Comparison of ENCODE assay signal across 8 cellular contexts in the genomic region with DNA sequence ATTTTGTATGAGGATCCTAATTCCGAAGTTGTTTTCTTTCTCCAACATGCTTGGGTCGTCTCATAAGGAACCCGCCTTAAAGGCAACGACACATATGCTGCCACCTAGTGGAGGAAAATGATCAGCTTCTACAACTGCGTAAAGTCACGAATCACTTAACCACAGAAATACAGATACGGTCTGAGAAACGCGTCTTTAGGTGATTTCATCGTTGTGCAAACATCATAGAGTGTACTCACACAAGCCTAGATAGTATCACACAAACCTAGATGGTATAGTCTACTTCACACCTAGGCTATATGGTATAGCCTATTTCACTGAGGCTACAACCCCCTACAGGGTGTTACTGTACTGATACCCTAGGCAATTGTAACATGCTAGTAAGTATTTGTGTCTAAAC. TPM values are rescaled to one million over a fixed set of nuclear protein-coding genes. Genes with fewer than 3 reads are reported as not detected.
A peak's percentile ranks its signal among the peaks of the same experiment; 100 is the strongest.
DNase-seq lines count a peak whose midpoint lies in the region; ATAC-seq and TF ChIP-seq lines count a peak whose summit lies in the region.

No MANE protein-coding gene starts in this region.

- H3K4me1 Mint-ChIP-seq in endodermal cell: peaks cover 33% of the 10 kb centered on the region

- TF ChIP-seq POLR2A in stomach (IDR thresholded peaks at IDR 0.05): no peak

- no peak overlapping the region for H3K27ac Mint-ChIP-seq in endodermal cell

- H3K4me1 ChIP-seq in endodermal cell (ENCODE audit: control insufficient read depth, insufficient read depth, low read length) (peaks cover 16% of the 10 kb centered on the region), stomach (peaks cover 33 to 86% (median 46%) of the 10 kb centered on the region in 4 donors)

- H3K36me3 ChIP-seq in endodermal cell (ENCODE audit: control insufficient read depth, insufficient read depth, low read length): no peaks in the 10 kb centered on the region
- no peaks in the 10 kb centered on the region for H3K36me3 ChIP-seq in stomach

- no peaks in the 10 kb centered on the region for H3K9me3 Mint-ChIP-seq in endodermal cell

- peak; percentile 55 for ATAC-seq in HG03342 (IDR thresholded peaks at IDR 0.05; ENCODE audit: unreplicated experiment)

- H3K27me3 ChIP-seq in endodermal cell (ENCODE audit: control insufficient read depth, insufficient read depth, low read length, poor library complexity, severe bottlenecking): no peaks in the 10 kb centered on the region
- no peaks in the 10 kb centered on the region for H3K27me3 ChIP-seq in stomach

- H3K27me3 Mint-ChIP-seq in endodermal cell (ENCODE audit: insufficient read depth): peaks cover 12% of the 10 kb centered on the region

- no peak overlapping the region for H3K27ac ChIP-seq in endodermal cell (ENCODE audit: low read depth, low read length)
- H3K27ac ChIP-seq in stomach: peak overlapping the region in 4 of 5 donors; percentile 68 to 87 (median 76)

- peak; percentile 68 for DNase-seq in activated gamma-delta T cell treated with Interleukin-2 at 50 U/mL for 16 hours
- DNase-seq in activated gamma-delta T cell (lab: John Stamatoyannopoulos, UW): no peak
- peak; percentile 58 for DNase-seq in NCI-H510A (lab: John Stamatoyannopoulos, UW)
- peak; percentile 64 to 71 for DNase-seq in activated CD4-positive, alpha-beta T cell treated with anti-CD3 and anti-CD28 coated beads for 4 hours
- DNase-seq in endodermal cell: peak; percentile 82
- DNase-seq in mucosa of gallbladder (ENCODE audit: low spot score): peak; percentile 83
- DNase-seq in stomach: peak; percentile 67

- no peak overlapping the region for H3K4me3 ChIP-seq in endodermal cell (ENCODE audit: low read length)
- peak overlapping the region in 1 of 4 donors; percentile 7 for H3K4me3 ChIP-seq in stomach

- no peak for TF ChIP-seq EP300 in stomach (IDR thresholded peaks at IDR 0.05)

- TF ChIP-seq CTCF in endodermal cell (conservative IDR thresholded peaks at IDR 0.05): peak; percentile 92
- TF ChIP-seq CTCF in stomach (IDR thresholded peaks at IDR 0.05): peak in 5 of 7 experiments; percentile 80 to 91 (median 86)

- WGBS in endodermal cell (ENCODE audit: insufficient coverage in 1 of 2, insufficient read length in 1 of 2), 2 experiments: 11 to 17% methylated on average over 9 to 10 of the region's 10 CpGs
- WGBS in stomach, 5 donors: 0 to 1% (median 1%) methylated on average over 10 of the region's 10 CpGs

- H3K9ac ChIP-seq in endodermal cell (ENCODE audit: extremely low read depth, low read length, poor library complexity, severe bottlenecking): no peak overlapping the region

- H3K36me3 Mint-ChIP-seq in endodermal cell (ENCODE audit: low read depth): no peaks in the 10 kb centered on the region

- H3K9me3 ChIP-seq in endodermal cell (ENCODE audit: control insufficient read depth, low read length): no peaks in the 10 kb centered on the region
- H3K9me3 ChIP-seq in stomach: no peaks in the 10 kb centered on the region

- intact Hi-C loops in stomach (cut with DNase I; ENCODE audit: low total_unique reads): no loop called here

- H3K4me3 Mint-ChIP-seq in endodermal cell: no peak overlapping the region

RNA-seq across cellular contexts. Expression of a gene that starts 13.1 kb away (rescaled TPM):
- total RNA-seq in endodermal cell (not detected), mucosa of gallbladder (0.95 TPM), stomach (1 to 10 TPM in 1 of 5 donors, under 1 TPM in 1, not detected in 3; 0.72 to 5.8 TPM)
- polyA plus RNA-seq in endodermal cell (2013, experiment 1 of 2): 0.39 TPM
- 0.66 TPM for polyA plus RNA-seq in endodermal cell (2013, experiment 2 of 2)
- 1 to 10 TPM; 1.1 to 2.4 (median 1.7) TPM for polyA plus RNA-seq in stomach

RNA-seq across cellular contexts. Expression of a gene that starts 39.3 kb away (rescaled TPM):
- not detected for total RNA-seq in endodermal cell
- not detected for polyA plus RNA-seq in endodermal cell (2013, experiment 1 of 2)
- polyA plus RNA-seq in endodermal cell (2013, experiment 2 of 2): not detected
- 11.5 TPM for total RNA-seq in mucosa of gallbladder
- total RNA-seq in stomach: 1,000 to 10,000 TPM in 1 of 5 donors, 10 to 100 TPM in 1, 1 to 10 TPM in 1, under 1 TPM in 1, not detected in 1; 0.14 to 4,040 (median 7.4) TPM
- polyA plus RNA-seq in stomach: 10 to 100 TPM in 1 of 3 donors, 1 to 10 TPM in 1, under 1 TPM in 1; 0.44 to 10.8 (median 1.8) TPM

RNA-seq across cellular contexts. Expression of a gene that starts 46.5 kb away (rescaled TPM):
- total RNA-seq in endodermal cell (1 to 10 TPM; 1.3 to 1.6 TPM), mucosa of gallbladder (9.0 TPM), stomach (10 to 100 TPM in 2 of 5 donors, 1 to 10 TPM in 3; 2.3 to 23.2 (median 9.7) TPM)
- 6.6 TPM for polyA plus RNA-seq in endodermal cell (2013, experiment 1 of 2)
- polyA plus RNA-seq in endodermal cell (2013, experiment 2 of 2): 8.9 TPM
- polyA plus RNA-seq in stomach: 10 to 100 TPM; 11.3 to 20.0 (median 15.3) TPM
